ENCODE assay signal across 11 cellular contexts in the genomic region with DNA sequence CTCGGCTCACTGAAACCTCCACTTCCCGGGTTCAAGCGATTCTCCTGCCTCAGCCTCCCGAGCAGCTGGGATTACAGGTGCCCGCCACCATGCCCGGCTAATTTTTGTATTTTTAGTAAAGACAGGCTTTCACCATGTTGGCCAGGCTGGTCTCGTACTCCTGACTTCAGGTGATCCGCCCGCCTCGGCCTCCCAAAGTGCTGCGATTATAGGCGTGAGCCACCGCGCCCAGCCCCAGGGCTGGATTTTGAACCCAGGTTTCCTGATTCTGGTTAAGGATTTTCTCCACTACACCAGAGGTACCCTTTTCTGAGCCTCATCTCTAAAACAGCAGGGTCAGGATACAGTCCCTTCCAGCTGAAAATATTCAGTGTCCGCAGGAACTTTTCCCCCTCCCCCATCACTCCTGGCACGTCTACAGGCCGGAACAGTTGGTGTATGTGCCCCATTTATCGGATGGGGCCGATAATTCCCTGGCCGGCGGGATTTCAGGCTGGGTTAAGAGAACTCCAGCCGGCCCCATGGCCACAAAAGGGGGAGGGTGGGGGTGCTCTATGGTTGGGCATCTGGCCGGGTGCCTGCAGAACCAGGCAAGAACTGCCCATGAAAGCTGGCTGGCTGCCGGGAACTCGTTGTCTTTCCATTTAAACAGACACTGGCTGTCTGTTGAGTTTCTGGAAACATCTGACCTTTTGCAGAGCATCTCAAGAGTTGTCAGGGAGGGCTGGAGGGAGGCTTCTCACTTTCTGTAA. TPM values are rescaled to one million over a fixed set of nuclear protein-coding genes. Genes with fewer than 3 reads are reported as not detected.
A peak's percentile ranks its signal among the peaks of the same experiment; 100 is the strongest.
DNase-seq lines count a peak whose midpoint lies in the region; ATAC-seq and TF ChIP-seq lines count a peak whose summit lies in the region.
"Had no signal": no experiment of that assay in that cellular context is flagged by ENCODE, and none has a peak within 500 bp of the region (broad histone marks: within the 10 kb centered on the region; RNA-seq: fewer than 3 reads in every experiment).

No MANE protein-coding gene starts in this region.

- peak overlapping the region; percentile 62; the same call in 1 of the 2 replicates for H3K4me2 ChIP-seq in OCI-LY3 (ENCODE audit: low read length)

- H3K36me3 ChIP-seq in OCI-LY3 (replicated peaks; ENCODE audit: low read depth, low read length) (no peaks in the 10 kb centered on the region), lung (ENCODE audit: control insufficient read depth in 2 of 2, insufficient read depth in 2 of 2, low read length in 2 of 2) (no peaks in the 10 kb centered on the region)

- H3K27ac ChIP-seq in OCI-LY3 (ENCODE audit: low read length), result no peak overlapping the region
- H3K27ac ChIP-seq in lung (ENCODE audit: low read depth in 1 of 2, low read length in 1 of 2), result peak overlapping the region in 1 of 2 donors; percentile 96
- H3K27ac ChIP-seq: HL-60 had no signal

- H3K4me1 Mint-ChIP-seq in activated T-cell treated with anti-CD3 and anti-CD28 coated beads, Interleukin-2, amount 50 U/mL, for 24 hours (ENCODE audit: low read depth), result peaks cover 3% of the 10 kb centered on the region

- no peaks in the 10 kb centered on the region for H3K9me3 ChIP-seq in OCI-LY3 (ENCODE audit: insufficient read depth, low read length)
- no peaks in the 10 kb centered on the region for H3K9me3 ChIP-seq in lung (ENCODE audit: control insufficient read depth in 2 of 2, insufficient read depth in 1 of 2, low read length in 1 of 2)

- 65 to 79% methylated on average over 24 to 25 of the region's 25 CpGs for WGBS in lung, 2 donors

- H3K36me3 Mint-ChIP-seq in activated T-cell treated with anti-CD3 and anti-CD28 coated beads, Interleukin-2, amount 50 U/mL, for 24 hours (ENCODE audit: low read depth), result no peaks in the 10 kb centered on the region

- no peaks in the 10 kb centered on the region for H4K20me1 ChIP-seq in OCI-LY3 (ENCODE audit: insufficient read depth, low read length)

- H3K4me1 ChIP-seq in OCI-LY3 (ENCODE audit: low read length) (peaks cover 20% of the 10 kb centered on the region), lung (ENCODE audit: control insufficient read depth in 2 of 2, insufficient read depth in 2 of 2, low read length in 2 of 2) (peaks cover 0 to 6% of the 10 kb centered on the region in 2 donors)

- peaks cover 7% of the 10 kb centered on the region for H3K27me3 ChIP-seq in OCI-LY3 (ENCODE audit: low read depth, low read length)
- no peaks in the 10 kb centered on the region for H3K27me3 ChIP-seq in lung (ENCODE audit: control insufficient read depth, insufficient read depth)

- no peak overlapping the region for H3K27ac Mint-ChIP-seq in activated T-cell treated with anti-CD3 and anti-CD28 coated beads, Interleukin-2, amount 50 U/mL, for 24 hours

- no peaks in the 10 kb centered on the region for H3K79me2 ChIP-seq in OCI-LY3 (ENCODE audit: low read length)

- TF ChIP-seq CTCF in OCI-LY3 (IDR thresholded peaks at IDR 0.05; ENCODE audit: low read depth, low read length), result no peak
- no peak for TF ChIP-seq CTCF in lung (IDR thresholded peaks at IDR 0.05; ENCODE audit: control extremely low read depth, extremely low read depth)

- H3K4me3 ChIP-seq in OCI-LY3 (ENCODE audit: low read length) (no peak overlapping the region), lung (no peak overlapping the region)

- H3K27me3 Mint-ChIP-seq in activated T-cell treated with anti-CD3 and anti-CD28 coated beads, Interleukin-2, amount 50 U/mL, for 24 hours, result no peaks in the 10 kb centered on the region

- no peak overlapping the region for H2AFZ ChIP-seq in OCI-LY3 (ENCODE audit: low read depth, low read length)

- DNase-seq in dermis microvascular lymphatic vessel endothelial cell (ENCODE audit: low read depth in 2 of 2) (peak; percentile 52 to 55), lung (ENCODE audit: low spot score) (peak; percentile 81), superior temporal gyrus (ENCODE audit: extremely low spot score) (peak; percentile 96), NCI-H1436 treated with DMSO at 0.1 percent for 48 hours (lab: John Stamatoyannopoulos, UW) (no peak), GM19240 (ENCODE audit: insufficient read length, low spot score) (no peak)
- no peak for DNase-seq in activated T-cell treated with anti-CD3 and anti-CD28 coated beads, Interleukin-2, amount 50 U/mL, for 24 hours
- DNase-seq: activated naive CD4-positive, alpha-beta T cell had no signal

- peak; percentile 70 for ATAC-seq in lung (ENCODE audit: insufficient read depth, low FRiP score)
- no peak for ATAC-seq in GM18873 (IDR thresholded peaks at IDR 0.05; ENCODE audit: low FRiP score, unreplicated experiment)

- H3K9me3 Mint-ChIP-seq in activated T-cell treated with anti-CD3 and anti-CD28 coated beads, Interleukin-2, amount 50 U/mL, for 24 hours, result no peaks in the 10 kb centered on the region

- H3K9ac ChIP-seq in OCI-LY3 (ENCODE audit: low read length), result no peak overlapping the region

- no peak overlapping the region for H3K4me3 Mint-ChIP-seq in activated T-cell treated with anti-CD3 and anti-CD28 coated beads, Interleukin-2, amount 50 U/mL, for 24 hours
- H3K4me3 Mint-ChIP-seq: nephron progenitor cell had no signal

RNA-seq across cellular contexts. Expression of a gene that starts 26.8 kb away (rescaled TPM):
- total RNA-seq in dermis microvascular lymphatic vessel endothelial cell (5.6 and 11.3 TPM in 2 replicates), lung (10 to 100 TPM; 59.1 to 87.5 TPM)
- 10 to 100 TPM; 24.0 to 80.4 TPM for polyA plus RNA-seq in lung

RNA-seq across cellular contexts. Expression of a gene that starts 59.4 kb away (rescaled TPM):
- total RNA-seq in dermis microvascular lymphatic vessel endothelial cell (40.1 and 47.3 TPM in 2 replicates), lung (100 to 1,000 TPM in 1 of 2 donors, 10 to 100 TPM in 1; 38.2 to 116 TPM)
- 100 to 1,000 TPM; 142 to 189 TPM for polyA plus RNA-seq in lung

RNA-seq across cellular contexts. Expression of a gene that starts 59.7 kb away (rescaled TPM):
- total RNA-seq in dermis microvascular lymphatic vessel endothelial cell (9.2 and 10.0 TPM in 2 replicates), lung (10 to 100 TPM in 1 of 2 donors, 1 to 10 TPM in 1; 6.0 to 11.0 TPM)
- polyA plus RNA-seq in lung, result 1 to 10 TPM; 3.4 to 4.4 TPM

Comparison
In these comparisons a context has a peak if more than half of its experiments do, and no peak if none do; other contexts are left out.
1. DNase-seq: peak in dermis microvascular lymphatic vessel endothelial cell (2 of 2), lung (single experiment) and superior temporal gyrus (single experiment); none in NCI-H1436 treated with DMSO at 0.1 percent for 48 hours (single experiment), activated T-cell treated with anti-CD3 and anti-CD28 coated beads, Interleukin-2, amount 50 U/mL, for 24 hours (single experiment) and GM19240 (single experiment).